Comparison of ENCODE assay signal across 2 cellular contexts in genomic region chr10:35208949-35209613, GRCh38.
TF ChIP-seq lines count a peak whose summit lies in the region.

No MANE protein-coding gene starts in this region.

TF ChIP-seq in liver, 16 proteins besides CTCF, POLR2A, EP300 and RAD21 (continued from another document):
- TF ChIP-seq ZBTB33 (IDR thresholded peaks at IDR 0.05): no peak
- no peak for TF ChIP-seq FOXA2 (IDR thresholded peaks at IDR 0.05)
- no peak for TF ChIP-seq NR2F2 (IDR thresholded peaks at IDR 0.05)
- TF ChIP-seq HNF4G (IDR thresholded peaks at IDR 0.05): no peak
- no peak for TF ChIP-seq REST (IDR thresholded peaks at IDR 0.05)
- no peak for TF ChIP-seq SP1 (IDR thresholded peaks at IDR 0.05)
- TF ChIP-seq RXRA (IDR thresholded peaks at IDR 0.05): no peak
- no peak for TF ChIP-seq ATF3 (IDR thresholded peaks at IDR 0.05)
- TF ChIP-seq MAX (IDR thresholded peaks at IDR 0.05): no peak
- TF ChIP-seq EGR1 (IDR thresholded peaks at IDR 0.05; ENCODE audit: low read depth in 2 of 2): no peak
- no peak for TF ChIP-seq TAF1 (conservative IDR thresholded peaks at IDR 0.05)

TF ChIP-seq in HepG2, 621 proteins besides CTCF, POLR2A, EP300 and RAD21:
- TF ChIP-seq UBTF (CRISPR knock-in tag; IDR thresholded peaks at IDR 0.05) (no peak), SALL1 (CRISPR knock-in tag; IDR thresholded peaks at IDR 0.05) (no peak), SSRP1 (CRISPR knock-in tag; IDR thresholded peaks at IDR 0.05) (no peak), ZBTB40 (IDR thresholded peaks at IDR 0.05) (no peak), ZBTB40 (CRISPR knock-in tag; IDR thresholded peaks at IDR 0.05) (no peak), GPN1 (CRISPR knock-in tag; IDR thresholded peaks at IDR 0.05; ENCODE audit: borderline replicate concordance) (no peak), CCAR2 (optimal IDR thresholded peaks at IDR 0.05; ENCODE audit: low read depth, low read length) (no peak)
TF ChIP-seq in HepG2: peak in this region for 0.
